In the genomic region with DNA sequence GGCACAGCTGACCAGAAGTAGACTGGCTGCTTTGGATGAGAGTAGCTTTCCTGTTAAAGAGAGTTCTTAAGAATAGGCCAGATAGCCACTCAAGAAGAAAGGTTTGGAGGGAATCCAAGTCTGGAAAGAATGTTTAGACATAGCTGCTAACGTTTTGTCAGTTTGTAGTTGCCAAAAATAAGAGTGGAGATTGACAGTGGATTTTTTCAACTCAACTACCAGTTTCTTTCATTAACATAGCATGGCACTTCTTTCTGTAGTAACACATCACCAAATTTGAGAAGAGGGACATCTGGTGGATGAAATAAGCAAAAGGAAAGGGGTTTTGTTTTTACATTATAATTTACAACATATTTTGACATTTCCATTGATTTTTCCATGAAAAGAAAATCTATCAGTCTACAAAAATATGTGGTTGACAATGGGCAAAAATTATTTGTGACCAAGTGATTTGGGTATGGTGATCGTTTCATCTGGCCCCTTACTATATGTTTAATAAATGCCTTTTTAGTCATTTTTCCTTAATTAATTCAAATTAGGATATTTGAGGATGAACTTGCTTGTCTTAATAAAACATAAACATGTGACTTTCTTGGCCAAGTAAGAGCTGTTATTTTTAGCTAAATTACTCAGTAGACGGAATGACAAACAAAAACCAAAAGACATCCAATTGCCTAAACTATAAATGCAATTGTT, we compare ENCODE assay signal across 9 cellular contexts.
DNase-seq lines count a peak whose midpoint lies in the region; ATAC-seq, FAIRE-seq and TF ChIP-seq lines count a peak whose summit lies in the region.
"Had no signal": no experiment of that assay in that cellular context is flagged by ENCODE, and none has a peak within 500 bp of the region (broad histone marks: within the 10 kb centered on the region; RNA-seq: fewer than 3 reads in every experiment).

No MANE protein-coding gene starts in this region.

- H3K4me3 ChIP-seq in IMR-90 (ENCODE audit: insufficient read depth, low read depth, low read length): no peak overlapping the region
- H3K4me3 ChIP-seq in brain microvascular endothelial cell (ENCODE audit: low read depth, low read length): no peak overlapping the region
- no peak overlapping the region for H3K4me3 ChIP-seq in mesendoderm (ENCODE audit: low read length)

- H3K79me2 ChIP-seq in mesendoderm (ENCODE audit: control insufficient read depth, insufficient read depth, low read length): no peaks in the 10 kb centered on the region

- H3K27me3 ChIP-seq in IMR-90 (ENCODE audit: control insufficient read depth, insufficient read depth, low read length) (no peaks in the 10 kb centered on the region), brain microvascular endothelial cell (replicated peaks) (no peaks in the 10 kb centered on the region), mesendoderm (ENCODE audit: insufficient read depth, low read length, poor library complexity) (no peaks in the 10 kb centered on the region)
- H3K27me3 ChIP-seq: neutrophil had no signal

- no CpG with 5 or more reads among the region's 3 CpGs for WGBS in IMR-90 (ENCODE audit: extremely low coverage in 2 of 2, insufficient read length in 1 of 2), 2 experiments
- no CpG with 5 or more reads among the region's 3 CpGs for WGBS in mesendoderm (ENCODE audit: extremely low coverage, insufficient coverage, low lambda C conversion rate)

- H3K4ac ChIP-seq in IMR-90 (ENCODE audit: low read depth, low read length) (no peak overlapping the region), mesendoderm (ENCODE audit: low read depth, low read length) (no peak overlapping the region)

- H2BK20ac ChIP-seq in IMR-90 (ENCODE audit: low read depth, low read length): no peak overlapping the region

- no peak overlapping the region for H3K18ac ChIP-seq in IMR-90 (ENCODE audit: low read depth, low read length)
- no peak overlapping the region for H3K18ac ChIP-seq in mesendoderm (ENCODE audit: low read length)

- H3K79me1 ChIP-seq in IMR-90 (ENCODE audit: low read depth in 1 of 2, low read length in 2 of 2): no peaks in the 10 kb centered on the region
- H3K79me1 ChIP-seq in mesendoderm (ENCODE audit: low read length): no peaks in the 10 kb centered on the region

- no peak overlapping the region for H3K14ac ChIP-seq in IMR-90 (replicated peaks; ENCODE audit: low read depth, low read length)

- no peak for TF ChIP-seq RAD21 in IMR-90 (IDR thresholded peaks at IDR 0.05; ENCODE audit: low read length)

- DNase-seq in D721Med (ENCODE audit: insufficient read length, low spot score) (no peak), IMR-90 (peak; percentile 0), brain microvascular endothelial cell (peak; percentile 0), mesendoderm (peak; percentile 32)
- no peak for DNase-seq in activated effector memory CD4-positive, alpha-beta T cell treated with anti-CD3 and anti-CD28 coated beads, Interleukin-2, amount 50 U/mL, for 16 hours
- DNase-seq in activated effector memory CD4-positive, alpha-beta T cell treated with Interleukin-2 at 50 U/mL for 16 hours: no peak

- H4K8ac ChIP-seq in IMR-90 (ENCODE audit: low read depth in 2 of 2, low read length in 2 of 2) (no peak overlapping the region), mesendoderm (ENCODE audit: low read depth, low read length) (no peak overlapping the region)

- H2BK15ac ChIP-seq in IMR-90 (ENCODE audit: low read depth, low read length): no peak overlapping the region
- H2BK15ac ChIP-seq in mesendoderm (replicated peaks; ENCODE audit: low read depth): no peak overlapping the region

- no peaks in the 10 kb centered on the region for H4K20me1 ChIP-seq in IMR-90 (ENCODE audit: insufficient read depth, low read length)

- dilution Hi-C loops in IMR-90 (cut with HindIII; ENCODE audit: low sequenced_read_pairs, unreplicated experiment): no loop called here

- H3K56ac ChIP-seq in IMR-90 (ENCODE audit: extremely low read depth, insufficient read depth, low read length): no peak overlapping the region
- no peak overlapping the region for H3K56ac ChIP-seq in mesendoderm (ENCODE audit: low read length)

- peak; percentile 50 for TF ChIP-seq CTCF in D721Med (IDR thresholded peaks at IDR 0.05; ENCODE audit: insufficient read depth, missing control alignments)
- peak; percentile 33 for TF ChIP-seq CTCF in IMR-90 (conservative IDR thresholded peaks at IDR 0.05; ENCODE audit: low read depth, low read length)
- peak; percentile 30 for TF ChIP-seq CTCF in brain microvascular endothelial cell (IDR thresholded peaks at IDR 0.05; ENCODE audit: low read depth, low read length, missing control alignments)

- H3K4me2 ChIP-seq in IMR-90 (ENCODE audit: low read depth, low read length) (no peak overlapping the region), mesendoderm (ENCODE audit: low read length) (no peak overlapping the region)

- no peak for FAIRE-seq in D721Med (lab: Jason Lieb, UNC)

- POLR2A ChIA-PET in IMR-90 (lab: Charles Lee; ENCODE audit: unreplicated experiment): no interaction called here

- ATAC-seq in IMR-90 (ENCODE audit: low read depth) (no peak), GM18498 (IDR thresholded peaks at IDR 0.05; ENCODE audit: unreplicated experiment) (no peak), GM19397 (IDR thresholded peaks at IDR 0.05; ENCODE audit: unreplicated experiment) (no peak)

- no peak overlapping the region for H3K27ac ChIP-seq in IMR-90 (ENCODE audit: insufficient read depth, low read length)
- H3K27ac ChIP-seq in brain microvascular endothelial cell: no peak overlapping the region
- H3K27ac ChIP-seq in mesendoderm (ENCODE audit: low read depth, low read length): no peak overlapping the region
- H3K27ac ChIP-seq: neutrophil had no signal

- no peak overlapping the region for H2AFZ ChIP-seq in IMR-90 (replicated peaks; ENCODE audit: low read length, poor library complexity)

- H2BK5ac ChIP-seq in IMR-90 (ENCODE audit: low read depth, low read length, poor library complexity, severe bottlenecking) (no peak overlapping the region), mesendoderm (ENCODE audit: low read length) (no peak overlapping the region)

- no TSS peak for BruUV-seq in IMR-90 (replicated peaks; lab: Mats Ljungman, UMichigan)

- H3K9me1 ChIP-seq in IMR-90 (ENCODE audit: insufficient read depth, low read length): no peaks in the 10 kb centered on the region

- H2BK120ac ChIP-seq in IMR-90 (ENCODE audit: low read depth, low read length) (no peak overlapping the region), mesendoderm (ENCODE audit: low read depth, low read length) (no peak overlapping the region)

- H3K36me3 ChIP-seq in IMR-90 (ENCODE audit: control insufficient read depth, insufficient read depth, low read length) (no peaks in the 10 kb centered on the region), brain microvascular endothelial cell (replicated peaks) (no peaks in the 10 kb centered on the region), mesendoderm (ENCODE audit: control insufficient read depth, insufficient read depth, low read length) (no peaks in the 10 kb centered on the region)
- H3K36me3 ChIP-seq: neutrophil had no signal

- H3K4me1 ChIP-seq in IMR-90 (ENCODE audit: control insufficient read depth, insufficient read depth, low read length): no peaks in the 10 kb centered on the region
- no peaks in the 10 kb centered on the region for H3K4me1 ChIP-seq in mesendoderm (ENCODE audit: control insufficient read depth, low read depth, low read length)

- no peak overlapping the region for H4K91ac ChIP-seq in IMR-90 (ENCODE audit: insufficient read depth, low read depth, low read length)

- intact Hi-C loops in IMR-90 (cut with micrococcal nuclease): loop anchor here (5.0 kb wide), 1 partner anchor 1923 kb away; no protein-coding TSS in a partner anchor

- H2AK9ac ChIP-seq in IMR-90 (replicated peaks; ENCODE audit: low read depth, low read length, poor library complexity): no peak overlapping the region

- H3K9ac ChIP-seq in IMR-90 (ENCODE audit: low read depth, low read length) (no peak overlapping the region), mesendoderm (ENCODE audit: low read length) (no peak overlapping the region)

- no peak for TF ChIP-seq POLR2A in IMR-90 (IDR thresholded peaks at IDR 0.05; ENCODE audit: low read depth, low read length)

- H3K23ac ChIP-seq in IMR-90 (ENCODE audit: low read depth, low read length): no peak overlapping the region
- no peak overlapping the region for H3K23ac ChIP-seq in mesendoderm (ENCODE audit: low read length)

- no peak overlapping the region for H4K5ac ChIP-seq in IMR-90 (ENCODE audit: low read depth, low read length)
- no peak overlapping the region for H4K5ac ChIP-seq in mesendoderm (ENCODE audit: low read length)

- in situ Hi-C loops in IMR-90 (cut with MboI; ENCODE audit: low sequenced_read_pairs): no loop called here
- in situ Hi-C loops in brain microvascular endothelial cell (cut with HindIII; ENCODE audit: low pct_ligation_motif_present, low sequenced_read_pairs): no loop called here

- CTCF ChIA-PET in IMR-90 (lab: Yijun Ruan, JAX): interaction anchor here (0.5 kb wide), 1 partner anchor 549 kb away, joined by 3 read pairs; no protein-coding TSS in a partner anchor

- H2AK5ac ChIP-seq in IMR-90 (ENCODE audit: low read depth, low read length) (no peak overlapping the region), mesendoderm (ENCODE audit: low read length) (no peak overlapping the region)

- H3K9me3 ChIP-seq in IMR-90 (ENCODE audit: control insufficient read depth, insufficient read depth, low read length): no peaks in the 10 kb centered on the region
- H3K9me3 ChIP-seq: neutrophil had no signal

TF ChIP-seq in IMR-90, 13 proteins besides CTCF, POLR2A, EP300 and RAD21:
- no peak for TF ChIP-seq CHD1 (IDR thresholded peaks at IDR 0.05; ENCODE audit: low read depth, low read length)
- peak; percentile 14; the same call in 1 of the 2 replicates for TF ChIP-seq SMC3 (IDR thresholded peaks at IDR 0.05; ENCODE audit: low read depth, low read length)

Comparison
In these comparisons a context has a peak if more than half of its experiments do, and no peak if none do; other contexts are left out.
1. DNase-seq: peak in IMR-90 (single experiment), brain microvascular endothelial cell (single experiment) and mesendoderm (single experiment); none in D721Med (single experiment), activated effector memory CD4-positive, alpha-beta T cell treated with anti-CD3 and anti-CD28 coated beads, Interleukin-2, amount 50 U/mL, for 16 hours (single experiment) and activated effector memory CD4-positive, alpha-beta T cell treated with Interleukin-2 at 50 U/mL for 16 hours (single experiment).
2. Peak in every context shown above with its lines, with median percentiles within 50 percentile points of each other: CTCF ChIP-seq.